Comparison of ENCODE assay signal across 23 cellular contexts in genomic region chr7:152649220-152649619, GRCh38.
"Had no signal": no experiment of that assay in that cellular context is flagged by ENCODE, and none has a peak within 500 bp of the region (broad histone marks: within the 10 kb centered on the region; RNA-seq: fewer than 3 reads in every experiment).

No MANE protein-coding gene starts in this region.

- H3K4me2 ChIP-seq: hepatocyte had no signal

- H3K9me3 ChIP-seq: esophagus muscularis mucosa, gastroesophageal sphincter, left lung had no signal

- H3K4me1 ChIP-seq: esophagus muscularis mucosa, foreskin keratinocyte, gastroesophageal sphincter, heart left ventricle, left lung, lower lobe of right lung had no signal

- H2AFZ ChIP-seq: hepatocyte had no signal

- FAIRE-seq: colon, endothelial cell of umbilical vein, frontal cortex, islet of Langerhans, keratinocyte had no signal

- H3K4me3 ChIP-seq: coronary artery, dorsolateral prefrontal cortex, esophagus muscularis mucosa, gastroesophageal sphincter, heart left ventricle, hepatocyte, left lung, lower lobe of right lung had no signal

- DNase-seq: dermis blood vessel endothelial cell; dorsolateral prefrontal cortex; effector CD4-positive, alpha-beta T cell; effector memory CD4-positive, alpha-beta T cell; foreskin keratinocyte; heart left ventricle; hypothalamus; left cardiac atrium; left lung; left ventricle myocardium superior; lower lobe of right lung; mesendoderm; midbrain had no signal

- H3K27me3 Mint-ChIP-seq: memory B cell had no signal

- H3K27ac ChIP-seq: coronary artery, dorsolateral prefrontal cortex, esophagus muscularis mucosa, foreskin keratinocyte, gastroesophageal sphincter, heart left ventricle, hepatocyte, left lung, lower lobe of right lung had no signal

- H3K27me3 ChIP-seq: dorsolateral prefrontal cortex, esophagus muscularis mucosa, foreskin keratinocyte, gastroesophageal sphincter, heart left ventricle, hepatocyte, left lung had no signal

- H3K79me2 ChIP-seq: hepatocyte had no signal

- H3K27ac Mint-ChIP-seq: memory B cell had no signal

- H3K36me3 ChIP-seq: esophagus muscularis mucosa, gastroesophageal sphincter, heart left ventricle, lower lobe of right lung had no signal

- H3K4me3 Mint-ChIP-seq: memory B cell had no signal

- ATAC-seq: foreskin keratinocyte, gastroesophageal sphincter, heart left ventricle, left cardiac atrium, left lung, left ventricle myocardium superior, lower lobe of right lung had no signal
